Comparison of ENCODE assay signal across 8 cellular contexts in the genomic region with DNA sequence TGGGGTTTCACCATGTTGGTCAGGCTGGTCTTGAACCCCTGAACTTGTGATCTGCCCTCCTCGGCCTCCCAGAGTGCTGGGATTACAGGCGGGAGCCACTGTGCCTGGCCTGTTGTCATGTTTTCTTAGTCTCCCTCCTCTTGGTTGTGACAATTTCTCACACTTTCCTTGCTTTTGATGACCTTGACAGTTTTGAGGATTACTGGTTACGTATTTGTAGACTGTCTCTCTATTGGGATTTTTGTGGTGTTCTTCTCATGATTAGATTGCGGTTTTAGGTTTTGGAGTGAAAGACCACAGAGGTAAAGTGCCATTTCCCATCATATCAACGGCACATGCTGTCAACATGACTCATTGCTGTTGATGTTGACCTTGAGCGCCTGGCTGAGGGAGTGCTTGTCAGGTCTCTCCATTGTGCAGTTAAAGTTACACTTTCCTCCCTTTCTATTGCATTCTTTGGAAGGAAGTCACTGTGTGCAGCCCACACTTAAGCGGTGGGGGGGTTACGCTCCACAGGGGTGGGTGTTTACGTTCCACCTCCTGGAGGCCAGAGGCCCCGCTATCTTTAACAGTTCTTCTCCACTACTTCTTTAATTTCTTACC. TPM values are rescaled to one million over a fixed set of nuclear protein-coding genes. Genes with fewer than 3 reads are reported as not detected.
DNase-seq lines count a peak whose midpoint lies in the region; ATAC-seq and TF ChIP-seq lines count a peak whose summit lies in the region.
"Had no signal": no experiment of that assay in that cellular context is flagged by ENCODE, and none has a peak within 500 bp of the region (broad histone marks: within the 10 kb centered on the region; RNA-seq: fewer than 3 reads in every experiment).

No MANE protein-coding gene starts in this region.

- H3K36me3 ChIP-seq in HCT116 (ENCODE audit: control insufficient read depth in 1 of 2, insufficient read depth in 2 of 2, low read length in 2 of 2) (no peaks in the 10 kb centered on the region), body of pancreas (replicated peaks in 1 of 2; ENCODE audit: insufficient read depth in 1 of 2, low read depth in 2 of 2) (no peaks in the 10 kb centered on the region), osteoblast (ENCODE audit: insufficient read depth, low read length) (no peaks in the 10 kb centered on the region), tibial artery (no peaks in the 10 kb centered on the region)

- POLR2A ChIA-PET in HCT116 (lab: Charles Lee): interaction anchor here (0.7 to 1.8 kb wide), 4 partner anchors 12 to 617 kb away, joined by 3 to 5 read pairs (median 4); no protein-coding TSS in a partner anchor

- H4K20me1 ChIP-seq in HCT116 (ENCODE audit: insufficient read depth) (no peaks in the 10 kb centered on the region), osteoblast (ENCODE audit: insufficient read depth, low read length) (peaks cover 5% of the 10 kb centered on the region)

- ATAC-seq in HCT116: peak; percentile 83
- ATAC-seq in body of pancreas: peak; percentile 64

- intact Hi-C loops in HCT116 (cut with micrococcal nuclease) (no loop called here), body of pancreas (cut with DNase I) (no loop called here), tibial artery (cut with DNase I; ENCODE audit: low total_unique reads) (no loop called here)

- H3K4me2 ChIP-seq in HCT116 (ENCODE audit: low read length) (peak overlapping the region; percentile 57), osteoblast (ENCODE audit: insufficient read depth, low read length) (peak overlapping the region; percentile 10)

- CTCF ChIA-PET in HCT116 (lab: Charles Lee): interaction anchor here (0.9 to 1.4 kb wide), 2 partner anchors 14 to 60 kb away, joined by 3 read pairs; no protein-coding TSS in a partner anchor

- no peak for TF ChIP-seq RAD21 in HCT116 (IDR thresholded peaks at IDR 0.05; ENCODE audit: low read depth)

- DNase-seq in HCT116 (ENCODE audit: low read depth, low spot score) (peak; percentile 61), RPMI8226 (peak; percentile 79), body of pancreas (peak; percentile 53 to 71 (median 70)), osteoblast (ENCODE audit: insufficient read length, low spot score, missing footprints) (peak; percentile 93), tibial artery (no peak), DMS79 (lab: John Stamatoyannopoulos, UW) (no peak), NCI-H2171 treated with DMSO at 0.1 percent for 48 hours (lab: John Stamatoyannopoulos, UW) (no peak)

- RAD21 ChIA-PET in HCT116 (lab: Charles Lee; ENCODE audit: low non-redundant PET in 1 of 2, low total read pairs in 2 of 2, uncharacterized antibody in 2 of 2, unreplicated experiment in 2 of 2): no interaction called here

- TF ChIP-seq CTCF in HCT116 (IDR thresholded peaks at IDR 0.05 in 2 of 3, conservative IDR thresholded peaks at IDR 0.05 in 1 of 3; ENCODE audit: borderline replicate concordance in 1 of 3, insufficient read depth in 1 of 3, low read depth in 2 of 3, low read length in 2 of 3) (no peak), body of pancreas (IDR thresholded peaks at IDR 0.05) (no peak), osteoblast (IDR thresholded peaks at IDR 0.05; ENCODE audit: extremely low read depth, low read depth, low read length) (no peak), tibial artery (IDR thresholded peaks at IDR 0.05) (no peak)

- WGBS in body of pancreas, 2 donors: 26 to 27% methylated on average over 10 of the region's 10 CpGs

- TF ChIP-seq POLR2A in HCT116 (IDR thresholded peaks at IDR 0.05; ENCODE audit: borderline replicate concordance, extremely low read depth, insufficient read depth, insufficient read length) (no peak), body of pancreas (IDR thresholded peaks at IDR 0.05) (no peak)

- H3K9me2 ChIP-seq in HCT116 (ENCODE audit: insufficient read depth): no peaks in the 10 kb centered on the region

- H3K27ac ChIP-seq in HCT116 (ENCODE audit: low read depth, low read length) (no peak overlapping the region), body of pancreas (peak overlapping the region; percentile 25 to 88 (median 66)), osteoblast (ENCODE audit: low read depth, low read length) (no peak overlapping the region), tibial artery (no peak overlapping the region)

- H3K4me3 ChIP-seq in HCT116 (replicated peaks in 1 of 2; ENCODE audit: low read depth in 1 of 2, low read length in 2 of 2) (no peak overlapping the region), body of pancreas (no peak overlapping the region), osteoblast (ENCODE audit: insufficient read depth, low read length) (no peak overlapping the region), tibial artery (no peak overlapping the region)

- H2AFZ ChIP-seq in HCT116 (ENCODE audit: low read depth, low read length, poor library complexity, severe bottlenecking): peak overlapping the region; percentile 85
- H2AFZ ChIP-seq in osteoblast (ENCODE audit: low read length): no peak overlapping the region

- peaks cover 11 to 19% of the 10 kb centered on the region in 2 experiments for H3K4me1 ChIP-seq in HCT116 (ENCODE audit: control insufficient read depth in 1 of 2, insufficient read depth in 2 of 2, low read length in 2 of 2)
- peaks cover 61% of the 10 kb centered on the region for H3K4me1 ChIP-seq in body of pancreas
- H3K4me1 ChIP-seq in osteoblast (ENCODE audit: insufficient read depth, low read length): peaks cover 10% of the 10 kb centered on the region
- H3K4me1 ChIP-seq in tibial artery: no peaks in the 10 kb centered on the region

- H3K9ac ChIP-seq in HCT116 (ENCODE audit: low read length): 0 out of 2 replicates have a peak overlapping the region, but pooled peaks have one; percentile 15

- H3K79me2 ChIP-seq in HCT116 (ENCODE audit: insufficient read depth, low read length) (no peaks in the 10 kb centered on the region), osteoblast (ENCODE audit: insufficient read depth, low read length) (no peaks in the 10 kb centered on the region)

- H3K9me3 ChIP-seq in HCT116 (ENCODE audit: control insufficient read depth in 1 of 2, insufficient read depth in 1 of 2, low read depth in 1 of 2, low read length in 2 of 2) (no peaks in the 10 kb centered on the region), body of pancreas (no peaks in the 10 kb centered on the region), osteoblast (ENCODE audit: low read depth, low read length) (no peaks in the 10 kb centered on the region), tibial artery (no peaks in the 10 kb centered on the region)

- no TSS peak for BruUV-seq in HCT116 (replicated peaks; lab: Mats Ljungman, UMichigan)

- H3K27me3 ChIP-seq in HCT116 (ENCODE audit: insufficient read depth, low read length): no peaks in the 10 kb centered on the region
- H3K27me3 ChIP-seq in body of pancreas: no peaks in the 10 kb centered on the region
- peaks cover 77% of the 10 kb centered on the region for H3K27me3 ChIP-seq in osteoblast (ENCODE audit: insufficient read depth, low read length)
- H3K27me3 ChIP-seq in tibial artery: peaks cover 0 to 59% of the 10 kb centered on the region in 2 donors

TF ChIP-seq in HCT116, 20 proteins besides CTCF, POLR2A, EP300 and RAD21:
- TF ChIP-seq TCF7L2 (IDR thresholded peaks at IDR 0.05; ENCODE audit: borderline replicate concordance, extremely low read depth, insufficient read depth, insufficient read length) (peak; percentile 79), EZH2 (IDR thresholded peaks at IDR 0.05) (no peak), YY1 (IDR thresholded peaks at IDR 0.05; ENCODE audit: extremely low read depth, insufficient replicate concordance, low read depth, low read length) (no peak), POLR2AphosphoS5 (IDR thresholded peaks at IDR 0.05; ENCODE audit: low read depth, low read length) (peak; percentile 29; the same call in 1 of the 2 replicates)
- TF ChIP-seq, protein P1, sequence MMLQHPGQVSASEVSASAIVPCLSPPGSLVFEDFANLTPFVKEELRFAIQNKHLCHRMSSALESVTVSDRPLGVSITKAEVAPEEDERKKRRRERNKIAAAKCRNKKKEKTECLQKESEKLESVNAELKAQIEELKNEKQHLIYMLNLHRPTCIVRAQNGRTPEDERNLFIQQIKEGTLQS (IDR thresholded peaks at IDR 0.05): no peak
- TF ChIP-seq, protein P2, sequence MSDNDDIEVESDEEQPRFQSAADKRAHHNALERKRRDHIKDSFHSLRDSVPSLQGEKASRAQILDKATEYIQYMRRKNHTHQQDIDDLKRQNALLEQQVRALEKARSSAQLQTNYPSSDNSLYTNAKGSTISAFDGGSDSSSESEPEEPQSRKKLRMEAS (IDR thresholded peaks at IDR 0.05): no peak; the same call in none of the 2 replicates
TF ChIP-seq in HCT116: peak in this region for 2.

RNA-seq across cellular contexts. Expression of a gene that starts 10.8 kb away (rescaled TPM):
- total RNA-seq in HCT116 (2021; ENCODE audit: unreplicated experiment) (1.4 TPM), body of pancreas (10 to 100 TPM; 25.1 to 25.7 TPM), osteoblast (under 0.01 TPM in 1 of 2 replicates, not detected in the other)
- polyA plus RNA-seq in HCT116 (2012): 2.2 and 3.4 TPM in 2 replicates

RNA-seq across cellular contexts. Expression of a gene that starts 25.2 kb away (rescaled TPM):
- total RNA-seq in HCT116 (2021; ENCODE audit: unreplicated experiment) (0.49 TPM), body of pancreas (under 1 TPM in 1 of 2 donors, not detected in 1; 0.52 TPM), osteoblast (not detected in 2 replicates)
- 0.74 and 1.1 TPM in 2 replicates for polyA plus RNA-seq in HCT116 (2012)
- total RNA-seq: SK-MEL-5 had no signal

RNA-seq across cellular contexts. Expression of a gene that starts 45.6 kb away (rescaled TPM):
- total RNA-seq in HCT116 (2021; ENCODE audit: unreplicated experiment): not detected
- 0.02 and 0.05 TPM in 2 replicates for polyA plus RNA-seq in HCT116 (2012)
- not detected for total RNA-seq in body of pancreas
- not detected in 2 replicates for total RNA-seq in osteoblast
- total RNA-seq: SK-MEL-5 had no signal

RNA-seq across cellular contexts. Expression of a gene that starts 52.1 kb away (rescaled TPM):
- 46.1 TPM for total RNA-seq in HCT116 (2021; ENCODE audit: unreplicated experiment)
- 52.2 and 53.5 TPM in 2 replicates for polyA plus RNA-seq in HCT116 (2012)
- total RNA-seq in body of pancreas: 10 to 100 TPM; 11.4 to 17.8 TPM
- total RNA-seq in osteoblast: 54.6 and 56.3 TPM in 2 replicates
- total RNA-seq: SK-MEL-5 had no signal

Comparison
In these comparisons a context has a peak if more than half of its experiments do, and no peak if none do; other contexts are left out.
1. DNase-seq: peak in HCT116 (single experiment), RPMI8226 (single experiment), body of pancreas (4 of 4) and osteoblast (single experiment); none in tibial artery (0 of 2), DMS79 (single experiment) and NCI-H2171 treated with DMSO at 0.1 percent for 48 hours (single experiment).
2. H3K27ac ChIP-seq: peak in body of pancreas (4 of 4); none in HCT116 (single experiment), osteoblast (single experiment) and tibial artery (0 of 2).
3. RNA of a gene that starts 10.8 kb away (total RNA-seq): 25.1 to 25.7 TPM in body of pancreas; 1.4 TPM in HCT116 (single experiment) and under 0.01 TPM in osteoblast; every median in the first group is over 10 times any median in the second.